In genomic region chr1:85607126-85607912, GRCh38 we compare ENCODE assay signal across 11 cellular contexts. TPM values are rescaled to one million over a fixed set of nuclear protein-coding genes. Genes with fewer than 3 reads are reported as not detected.
A peak's percentile ranks its signal among the peaks of the same experiment; 100 is the strongest.
DNase-seq lines count a peak whose midpoint lies in the region; ATAC-seq and TF ChIP-seq lines count a peak whose summit lies in the region.
"Had no signal": no experiment of that assay in that cellular context is flagged by ENCODE, and none has a peak within 500 bp of the region (broad histone marks: within the 10 kb centered on the region; RNA-seq: fewer than 3 reads in every experiment).

No MANE protein-coding gene starts in this region.

- H3K36me3 ChIP-seq in Panc1 (ENCODE audit: control insufficient read depth, insufficient read depth, low read length) = no peaks in the 10 kb centered on the region
- H3K36me3 ChIP-seq: neutrophil had no signal

- H3K27ac ChIP-seq in Panc1 (ENCODE audit: low read length) (peak overlapping the region; percentile 98), epithelial cell of prostate (peak overlapping the region; percentile 91)
- H3K27ac ChIP-seq: neutrophil had no signal

- no peak overlapping the region for H3K4me3 Mint-ChIP-seq in nephron

- BruUV-seq in Panc1 (replicated peaks; lab: Mats Ljungman, UMichigan) = no TSS peak

- intact Hi-C loops in Panc1 (cut with micrococcal nuclease; ENCODE audit: unreplicated experiment) = loop anchor here (2.0 kb wide), 1 partner anchor 85 kb away; no protein-coding TSS in a partner anchor

- H3K9me3 ChIP-seq in Panc1 (ENCODE audit: control insufficient read depth, insufficient read depth, low read depth, low read length) = peaks cover 6% of the 10 kb centered on the region; the same call in 1 of the 2 replicates
- H3K9me3 ChIP-seq: neutrophil had no signal

- H3K9me3 Mint-ChIP-seq in nephron = no peaks in the 10 kb centered on the region

- ATAC-seq in Panc1 (peak; percentile 92), GM21515 (IDR thresholded peaks at IDR 0.05; ENCODE audit: unreplicated experiment) (no peak)

- no peaks in the 10 kb centered on the region for H3K27me3 ChIP-seq in Panc1 (ENCODE audit: control insufficient read depth, insufficient read depth, low read length)
- H3K27me3 ChIP-seq: neutrophil had no signal

- H3K4me1 Mint-ChIP-seq in nephron = peaks cover 17% of the 10 kb centered on the region

- no peak overlapping the region for H3K4me3 ChIP-seq in Panc1 (ENCODE audit: low read depth in 2 of 2, low read length in 2 of 2)

- H3K27ac Mint-ChIP-seq in nephron = peak overlapping the region; percentile 35 to 80 (median 54)

- H3K36me3 Mint-ChIP-seq in nephron (ENCODE audit: low read depth) = no peaks in the 10 kb centered on the region

- DNase-seq in EL (peak; percentile 100), Panc1 (ENCODE audit: low read depth, low spot score) (peak; percentile 100), epithelial cell of prostate (ENCODE audit: low read depth, low spot score) (peak; percentile 86), pons (ENCODE audit: low spot score) (no peak), globus pallidus (ENCODE audit: low spot score) (no peak)
- DNase-seq in activated naive CD4-positive, alpha-beta T cell treated with anti-CD3 and anti-CD28 coated beads, Interleukin-2, amount 50 U/mL, for 16 hours = no peak
- DNase-seq: amygdala, NCI-H1048 had no signal

- POLR2A ChIA-PET in Panc1 (lab: Charles Lee) = interaction anchor here (0.6 to 2.5 kb wide), 5 partner anchors 22 to 731 kb away, joined by 4 to 15 read pairs (median 10); partner anchors contain the start of gene CCN1

- peaks cover 47% of the 10 kb centered on the region for H3K4me1 ChIP-seq in Panc1 (ENCODE audit: control insufficient read depth, insufficient read depth, low read length)

- peaks cover 3% of the 10 kb centered on the region for H3K27me3 Mint-ChIP-seq in nephron (ENCODE audit: low read depth)

- in situ Hi-C loops in Panc1 (cut with HindIII; ENCODE audit: low pct_unique_long_range_greater_than_20kb, low sequenced_read_pairs) = no loop called here

- TF ChIP-seq CTCF in Panc1 (IDR thresholded peaks at IDR 0.05) = no peak
- TF ChIP-seq CTCF in nephron (IDR thresholded peaks at IDR 0.05; ENCODE audit: unreplicated experiment in 3 of 3) = no peak

- CTCF ChIA-PET in Panc1 (lab: Charles Lee) = no interaction called here

RNA-seq across cellular contexts. Expression of gene CCN1, which starts 26.8 kb away (rescaled TPM):
- 355 TPM for total RNA-seq in Panc1 (2021; ENCODE audit: unreplicated experiment)
- 366 TPM for polyA plus RNA-seq in Panc1 (2012; ENCODE audit: insufficient read length)

Comparison
In these comparisons a context has a peak if more than half of its experiments do, and no peak if none do; other contexts are left out.
1. DNase-seq: peak in EL (single experiment), Panc1 (single experiment) and epithelial cell of prostate (single experiment); none in pons (single experiment), globus pallidus (single experiment) and activated naive CD4-positive, alpha-beta T cell treated with anti-CD3 and anti-CD28 coated beads, Interleukin-2, amount 50 U/mL, for 16 hours (single experiment).